ENCODE assay signal across 8 cellular contexts in genomic region chr3:149971403-149972075, GRCh38.
DNase-seq lines count a peak whose midpoint lies in the region; ATAC-seq and TF ChIP-seq lines count a peak whose summit lies in the region.

No MANE protein-coding gene starts in this region.

- TF ChIP-seq CTCF in HEK293 (tag by site-specific recombination; IDR thresholded peaks at IDR 0.05) = no peak

- H3K27ac ChIP-seq in HEK293 (ENCODE audit: extremely low read depth, low read depth, low read length) = peak overlapping the region; percentile 93

- H3K4me3 ChIP-seq in HEK293 (ENCODE audit: low read depth, low read length) = peak overlapping the region; percentile 94

- POLR2A ChIA-PET in HEK293 (lab: Yijun Ruan, JAX) = interaction anchor here (0.7 to 1.4 kb wide), 2 partner anchors 245 to 248 kb away, joined by 3 read pairs; no protein-coding TSS in a partner anchor

- peaks cover 0 to 10% of the 10 kb centered on the region in 2 experiments; a peak in 2 of 3 replicates for H3K36me3 ChIP-seq in HEK293 (ENCODE audit: control insufficient read depth in 2 of 2, insufficient read depth in 1 of 2, low read length in 2 of 2)

- ATAC-seq in HG03521 (IDR thresholded peaks at IDR 0.05; ENCODE audit: unreplicated experiment) = no peak

- CTCF ChIA-PET in HEK293 (lab: Yijun Ruan, JAX) = interaction anchor here (1.2 to 1.6 kb wide), 3 partner anchors 35 to 248 kb away, joined by 5 to 8 read pairs (median 5); no protein-coding TSS in a partner anchor

- no peaks in the 10 kb centered on the region for H3K4me1 ChIP-seq in HEK293 (ENCODE audit: control insufficient read depth, insufficient read depth, low read length)

- DNase-seq in DMS 273 (lab: John Stamatoyannopoulos, UW; ENCODE audit: unreplicated experiment) = peak; percentile 98
- peak; percentile 91 to 96 for DNase-seq in NCI-H2081 (lab: John Stamatoyannopoulos, UW)
- DNase-seq in activated CD4-positive, alpha-beta T cell treated with anti-CD3 and anti-CD28 coated beads for 48 hours = peak; percentile 53
- DNase-seq in dedifferentiated amniotic fluid mesenchymal stem cell (ENCODE audit: extremely low spot score) = peak; percentile 71
- peak; percentile 96 for DNase-seq in left kidney (ENCODE audit: low read depth, low spot score)
- DNase-seq in stimulated activated CD4-positive, alpha-beta T cell treated with anti-CD3 and anti-CD28 coated beads, Interleukin-2, amount 100 ng/mL, for 48 hours = peak; percentile 10 to 22

- H3K9me3 ChIP-seq in HEK293 (ENCODE audit: control insufficient read depth, insufficient read depth, low read depth, low read length) = no peaks in the 10 kb centered on the region

TF ChIP-seq in HEK293, 187 proteins besides CTCF, POLR2A, EP300 and RAD21 (continues in another document):
- peak; percentile 61 for TF ChIP-seq PATZ1 (tag by site-specific recombination; IDR thresholded peaks at IDR 0.05)
- peak; percentile 77 for TF ChIP-seq EGR2 (tag by site-specific recombination; IDR thresholded peaks at IDR 0.05; ENCODE audit: low read depth)
- peak; percentile 58; the same call in 1 of the 2 replicates for TF ChIP-seq ZNF610 (tag by site-specific recombination; IDR thresholded peaks at IDR 0.05; ENCODE audit: borderline replicate concordance)
- no peak for TF ChIP-seq ZNF639 (tag by site-specific recombination; IDR thresholded peaks at IDR 0.05)
- TF ChIP-seq ZNF366 (tag by site-specific recombination; conservative IDR thresholded peaks at IDR 0.05) = peak; percentile 39; the same call in 1 of the 2 replicates
- TF ChIP-seq ZNF692 (tag by site-specific recombination; IDR thresholded peaks at IDR 0.05) = 0 out of 2 replicates have a peak, but pooled peaks have one; percentile 84
- TF ChIP-seq ZBTB1 (tag by site-specific recombination; IDR thresholded peaks at IDR 0.05) = no peak
- TF ChIP-seq SP7 (tag by site-specific recombination; IDR thresholded peaks at IDR 0.05) = 0 out of 2 replicates have a peak, but pooled peaks have one; percentile 28
- TF ChIP-seq ZNF121 (tag by site-specific recombination; IDR thresholded peaks at IDR 0.05) = no peak
- peak; percentile 3; the same call in 1 of the 2 replicates for TF ChIP-seq ZNF398 (tag by site-specific recombination; IDR thresholded peaks at IDR 0.05)
- TF ChIP-seq ZNF239 (tag by site-specific recombination; IDR thresholded peaks at IDR 0.05) = no peak
- TF ChIP-seq, protein P1, sequence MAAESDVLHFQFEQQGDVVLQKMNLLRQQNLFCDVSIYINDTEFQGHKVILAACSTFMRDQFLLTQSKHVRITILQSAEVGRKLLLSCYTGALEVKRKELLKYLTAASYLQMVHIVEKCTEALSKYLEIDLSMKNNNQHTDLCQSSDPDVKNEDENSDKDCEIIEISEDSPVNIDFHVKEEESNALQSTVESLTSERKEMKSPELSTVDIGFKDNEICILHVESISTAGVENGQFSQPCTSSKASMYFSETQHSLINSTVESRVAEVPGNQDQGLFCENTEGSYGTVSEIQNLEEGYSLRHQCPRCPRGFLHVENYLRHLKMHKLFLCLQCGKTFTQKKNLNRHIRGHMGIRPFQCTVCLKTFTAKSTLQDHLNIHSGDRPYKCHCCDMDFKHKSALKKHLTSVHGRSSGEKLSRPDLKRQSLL (tag by site-specific recombination; IDR thresholded peaks at IDR 0.05) = no peak
- TF ChIP-seq REPIN1 (tag by site-specific recombination; IDR thresholded peaks at IDR 0.05; ENCODE audit: low read depth) = no peak
- peak; percentile 6; the same call in 1 of the 2 replicates for TF ChIP-seq ZNF768 (tag by site-specific recombination; IDR thresholded peaks at IDR 0.05)
- TF ChIP-seq ZNF335 (tag by site-specific recombination; conservative IDR thresholded peaks at IDR 0.05) = peak; percentile 91
- TF ChIP-seq, protein P2, sequence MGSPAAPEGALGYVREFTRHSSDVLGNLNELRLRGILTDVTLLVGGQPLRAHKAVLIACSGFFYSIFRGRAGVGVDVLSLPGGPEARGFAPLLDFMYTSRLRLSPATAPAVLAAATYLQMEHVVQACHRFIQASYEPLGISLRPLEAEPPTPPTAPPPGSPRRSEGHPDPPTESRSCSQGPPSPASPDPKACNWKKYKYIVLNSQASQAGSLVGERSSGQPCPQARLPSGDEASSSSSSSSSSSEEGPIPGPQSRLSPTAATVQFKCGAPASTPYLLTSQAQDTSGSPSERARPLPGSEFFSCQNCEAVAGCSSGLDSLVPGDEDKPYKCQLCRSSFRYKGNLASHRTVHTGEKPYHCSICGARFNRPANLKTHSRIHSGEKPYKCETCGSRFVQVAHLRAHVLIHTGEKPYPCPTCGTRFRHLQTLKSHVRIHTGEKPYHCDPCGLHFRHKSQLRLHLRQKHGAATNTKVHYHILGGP (tag by site-specific recombination; IDR thresholded peaks at IDR 0.05) = no peak
- TF ChIP-seq SP2 (tag by site-specific recombination; IDR thresholded peaks at IDR 0.05) = no peak
- TF ChIP-seq ZNF391 (tag by site-specific recombination; IDR thresholded peaks at IDR 0.05; ENCODE audit: borderline replicate concordance, low read depth) = no peak
- TF ChIP-seq ZEB2 (tag by site-specific recombination; IDR thresholded peaks at IDR 0.05) = peak; percentile 35; the same call in 1 of the 2 replicates
- TF ChIP-seq ZBTB48 (tag by site-specific recombination; IDR thresholded peaks at IDR 0.05) = peak; percentile 23; the same call in 1 of the 2 replicates
- TF ChIP-seq ZNF777 (tag by site-specific recombination; IDR thresholded peaks at IDR 0.05; ENCODE audit: borderline replicate concordance) = no peak
- peak; percentile 47 for TF ChIP-seq ZBTB26 (tag by site-specific recombination; optimal IDR thresholded peaks at IDR 0.05)
- 0 out of 2 replicates have a peak, but pooled peaks have one; percentile 11 for TF ChIP-seq GFI1B (tag by site-specific recombination; IDR thresholded peaks at IDR 0.05)
- no peak; the same call in 1 of the 2 replicates for TF ChIP-seq ZNF843 (tag by site-specific recombination; IDR thresholded peaks at IDR 0.05)

Comparison
In these comparisons a context has a peak if more than half of its experiments do, and no peak if none do; other contexts are left out.
1. DNase-seq: peak in every context shown above with its lines; median percentile 98 in DMS 273; 96 in left kidney; 94 in NCI-H2081; 71 in dedifferentiated amniotic fluid mesenchymal stem cell; 53 in activated CD4-positive, alpha-beta T cell treated with anti-CD3 and anti-CD28 coated beads for 48 hours; 16 in stimulated activated CD4-positive, alpha-beta T cell treated with anti-CD3 and anti-CD28 coated beads, Interleukin-2, amount 100 ng/mL, for 48 hours.